ENCODE assay signal across 8 cellular contexts in genomic region chr7:35802102-35802466, GRCh38. TPM values are rescaled to one million over a fixed set of nuclear protein-coding genes. Genes with fewer than 3 reads are reported as not detected.
DNase-seq lines count a peak whose midpoint lies in the region; ATAC-seq, FAIRE-seq and TF ChIP-seq lines count a peak whose summit lies in the region.

No MANE protein-coding gene starts in this region.

- FAIRE-seq in pancreas (lab: Jason Lieb, UNC) = no peak

- H3K36me3 Mint-ChIP-seq in Caco-2 (ENCODE audit: insufficient read depth, unreplicated experiment) = peaks cover 24% of the 10 kb centered on the region

- no peaks in the 10 kb centered on the region for H3K27me3 Mint-ChIP-seq in Caco-2 (ENCODE audit: insufficient read depth, unreplicated experiment)

- H3K27ac ChIP-seq in Panc1 (ENCODE audit: low read length) (peak overlapping the region; percentile 99), pancreas (peak overlapping the region; percentile 92 to 97 (median 96))

- in situ Hi-C loops in Panc1 (cut with HindIII; ENCODE audit: low pct_unique_long_range_greater_than_20kb, low sequenced_read_pairs) = no loop called here

- H3K4me1 Mint-ChIP-seq in Caco-2 (ENCODE audit: low read depth, unreplicated experiment) = peaks cover 25% of the 10 kb centered on the region

- intact Hi-C loops in Caco-2 (cut with micrococcal nuclease; ENCODE audit: unreplicated experiment) (loop anchor here (1.0 kb wide), 2 partner anchors 93 to 104 kb away; no protein-coding TSS in a partner anchor), Panc1 (cut with micrococcal nuclease; ENCODE audit: unreplicated experiment) (loop anchor here (10.0 kb wide), 1 partner anchor 87 kb away; no protein-coding TSS in a partner anchor), pancreas (cut with DNase I) (no loop called here)

- no peak for ATAC-seq in Panc1
- ATAC-seq in pancreas = no peak
- ATAC-seq in HG02884 (IDR thresholded peaks at IDR 0.05; ENCODE audit: unreplicated experiment) = no peak
- ATAC-seq in GM19467 (IDR thresholded peaks at IDR 0.05; ENCODE audit: unreplicated experiment) = no peak
- no peak for ATAC-seq in GM18907 (IDR thresholded peaks at IDR 0.05; ENCODE audit: unreplicated experiment)

- CTCF ChIA-PET in Caco-2 (lab: Charles Lee) (interaction anchor here (1.0 to 1.6 kb wide), 3 partner anchors 11 to 104 kb away, joined by 3 to 6 read pairs (median 4); no protein-coding TSS in a partner anchor), Panc1 (lab: Charles Lee) (interaction anchor here (0.6 kb wide), 2 partner anchors 99 to 118 kb away, joined by 5 to 8 read pairs; no protein-coding TSS in a partner anchor)

- H3K9me3 ChIP-seq in Caco-2 (no peaks in the 10 kb centered on the region), Panc1 (ENCODE audit: control insufficient read depth, insufficient read depth, low read depth, low read length) (no peaks in the 10 kb centered on the region), pancreas (no peaks in the 10 kb centered on the region)

- H3K27ac Mint-ChIP-seq in Caco-2 (ENCODE audit: unreplicated experiment) = peak overlapping the region; percentile 96

- H3K27me3 ChIP-seq in Caco-2 (replicated peaks; ENCODE audit: control insufficient read depth, insufficient read depth, low read length) (no peaks in the 10 kb centered on the region), Panc1 (ENCODE audit: control insufficient read depth, insufficient read depth, low read length) (no peaks in the 10 kb centered on the region), pancreas (no peaks in the 10 kb centered on the region)

- no peaks in the 10 kb centered on the region for H3K36me3 ChIP-seq in Caco-2 (ENCODE audit: control insufficient read depth, insufficient read depth, low read length)
- no peaks in the 10 kb centered on the region; the same call in 1 of the 2 replicates for H3K36me3 ChIP-seq in Panc1 (ENCODE audit: control insufficient read depth, insufficient read depth, low read length)
- no peaks in the 10 kb centered on the region for H3K36me3 ChIP-seq in pancreas

- TSS peak; percentile 43 for BruUV-seq in Caco-2 (replicated peaks; lab: Mats Ljungman, UMichigan)
- no TSS peak for BruUV-seq in Panc1 (replicated peaks; lab: Mats Ljungman, UMichigan)

- peak overlapping the region; percentile 90 for H3K4me3 Mint-ChIP-seq in Caco-2 (ENCODE audit: unreplicated experiment)

- peak overlapping the region; percentile 95 for H3K4me3 ChIP-seq in Caco-2 (ENCODE audit: low read depth, low read length)
- peak overlapping the region; percentile 79 to 94 for H3K4me3 ChIP-seq in Panc1 (ENCODE audit: low read depth in 2 of 2, low read length in 2 of 2)
- H3K4me3 ChIP-seq in epithelial cell of proximal tubule (ENCODE audit: low read depth, low read length) = peak overlapping the region; percentile 87
- peak overlapping the region; percentile 79 to 96 (median 91) for H3K4me3 ChIP-seq in pancreas

- DNase-seq in Caco-2 = no peak
- DNase-seq in Panc1 (ENCODE audit: low read depth, low spot score) = no peak
- no peak for DNase-seq in epithelial cell of proximal tubule (ENCODE audit: low read depth)
- no peak for DNase-seq in pancreas
- no peak for DNase-seq in kidney glomerular epithelial cell (lab: John Stamatoyannopoulos, UW)

- TF ChIP-seq CTCF in Caco-2 (IDR thresholded peaks at IDR 0.05; ENCODE audit: insufficient read depth in 1 of 2, low read depth in 1 of 2, low read length in 1 of 2, severe bottlenecking in 1 of 2, unreplicated experiment in 1 of 2) (no peak), Panc1 (IDR thresholded peaks at IDR 0.05) (peak; percentile 58), epithelial cell of proximal tubule (conservative IDR thresholded peaks at IDR 0.05; ENCODE audit: low read depth, low read length) (no peak), pancreas (IDR thresholded peaks at IDR 0.05) (no peak)

- no peaks in the 10 kb centered on the region for H3K9me3 Mint-ChIP-seq in Caco-2 (ENCODE audit: unreplicated experiment)

- POLR2A ChIA-PET in Caco-2 (lab: Charles Lee) = interaction anchor here (0.6 to 2.4 kb wide), 3 partner anchors 20 to 108 kb away, joined by 3 to 11 read pairs (median 6); partner anchors contain the start of gene HERPUD2
- POLR2A ChIA-PET in Panc1 (lab: Charles Lee) = no interaction called here

- 0% methylated on average over 4 of the region's 4 CpGs for WGBS in pancreas, 2 donors

- H3K4me1 ChIP-seq in Caco-2 (peaks cover 26% of the 10 kb centered on the region), Panc1 (ENCODE audit: control insufficient read depth, insufficient read depth, low read length) (peaks cover 46% of the 10 kb centered on the region), pancreas (peaks cover 3 to 34% (median 24%) of the 10 kb centered on the region in 3 donors)

RNA-seq across cellular contexts. Expression of gene SEPTIN7, which starts 1.2 kb away (rescaled TPM):
- total RNA-seq in Caco-2 (2022) = 224 and 227 TPM in 2 replicates
- 292 TPM for total RNA-seq in Panc1 (2021; ENCODE audit: unreplicated experiment)
- 201 TPM for polyA plus RNA-seq in Panc1 (2012; ENCODE audit: insufficient read length)
- 154 and 188 TPM in 2 replicates for total RNA-seq in epithelial cell of proximal tubule
- 10 to 100 TPM; 27.6 to 75.9 (median 37.7) TPM for total RNA-seq in pancreas
- 10 to 100 TPM; 35.7 to 73.5 TPM for polyA plus RNA-seq in pancreas

Comparison
In these comparisons a context has a peak if more than half of its experiments do, and no peak if none do; other contexts are left out.
1. intact Hi-C loops: an anchor here in Caco-2 (1.0 kb wide) and Panc1 (10.0 kb wide); none called in pancreas.